32 cellular contexts compared by ENCODE assay signal in genomic region chr11:22082178-22082577, GRCh38.
"Had no signal": no experiment of that assay in that cellular context is flagged by ENCODE, and none has a peak within 500 bp of the region (broad histone marks: within the 10 kb centered on the region; RNA-seq: fewer than 3 reads in every experiment).

No MANE protein-coding gene starts in this region.

- H3K79me2 ChIP-seq: parathyroid adenoma had no signal

- H3K9me3 Mint-ChIP-seq: neural crest cell, type B pancreatic cell had no signal

- H3K4me1 ChIP-seq: parathyroid adenoma, spleen, suprapubic skin, testis, transverse colon, upper lobe of right lung, uterus had no signal

- H3K4me3 Mint-ChIP-seq: naive thymus-derived CD8-positive, alpha-beta T cell; natural killer cell treated with Interleukin-12 subunit alpha and Interleukin-12 subunit beta and Interleukin-15 and Interleukin-18, amount 100 ng/mL, for 72 hours; nephron progenitor cell; neural crest cell; stimulated activated memory B cell treated with anti-CD40 and anti-IgM and Interleukin-4, amounts not matched to agents 10 μg/mL and 1 μg/mL and 100 μg/mL, for 72 hours; stimulated activated naive CD8-positive, alpha-beta T cell treated with anti-CD3 and anti-CD28 coated beads, Interleukin-15, amount 100 ng/mL, for 72 hours; type B pancreatic cell had no signal

- H2AFZ ChIP-seq: parathyroid adenoma had no signal

- H3K27me3 Mint-ChIP-seq: natural killer cell treated with Interleukin-12 subunit alpha and Interleukin-12 subunit beta and Interleukin-15 and Interleukin-18, amount 100 ng/mL, for 72 hours; progenitor cell of endocrine pancreas; stimulated activated memory B cell treated with anti-CD40 and anti-IgM and Interleukin-4, amounts not matched to agents 10 μg/mL and 1 μg/mL and 100 μg/mL, for 72 hours; stimulated activated naive CD8-positive, alpha-beta T cell treated with anti-CD3 and anti-CD28 coated beads, Interleukin-15, amount 100 ng/mL, for 72 hours; type B pancreatic cell had no signal

- H3K36me3 ChIP-seq: neutrophil, spleen, suprapubic skin, tibial artery, transverse colon, upper lobe of right lung, uterus had no signal

- H3K9me3 ChIP-seq: neutrophil, psoas muscle, testis, tibial artery, transverse colon, upper lobe of right lung, uterus had no signal

- H3K27me3 ChIP-seq: neutrophil, spleen, suprapubic skin, testis, tibial artery, transverse colon, upper lobe of right lung, uterus had no signal

- H3K4me2 ChIP-seq: smooth muscle cell had no signal

- ATAC-seq: naive thymus-derived CD8-positive, alpha-beta T cell; natural killer cell treated with Interleukin-12 subunit alpha and Interleukin-12 subunit beta and Interleukin-15 and Interleukin-18, amount 100 ng/mL, for 72 hours; psoas muscle; right cardiac atrium; sciatic nerve; stimulated activated memory B cell treated with anti-CD40 and anti-IgM and Interleukin-4, amounts not matched to agents 10 μg/mL and 1 μg/mL and 100 μg/mL, for 72 hours; stimulated activated naive CD8-positive, alpha-beta T cell treated with anti-CD3 and anti-CD28 coated beads, Interleukin-15, amount 100 ng/mL, for 72 hours; stimulated activated naive CD8-positive, alpha-beta T cell treated with anti-CD3 and anti-CD28 coated beads, Interleukin-15, Interleukin-2, amounts not matched to agents 100 U/mL and 50 U/mL, for 24 hours; upper lobe of right lung had no signal

- H3K36me3 Mint-ChIP-seq: naive thymus-derived CD8-positive, alpha-beta T cell; natural killer cell treated with Interleukin-12 subunit alpha and Interleukin-12 subunit beta and Interleukin-15 and Interleukin-18, amount 100 ng/mL, for 72 hours; stimulated activated memory B cell treated with anti-CD40 and anti-IgM and Interleukin-4, amounts not matched to agents 10 μg/mL and 1 μg/mL and 100 μg/mL, for 72 hours; type B pancreatic cell had no signal

- H3K4me1 Mint-ChIP-seq: naive thymus-derived CD8-positive, alpha-beta T cell; nephron progenitor cell; neural crest cell; stimulated activated memory B cell treated with anti-CD40 and anti-IgM and Interleukin-4, amounts not matched to agents 10 μg/mL and 1 μg/mL and 100 μg/mL, for 72 hours; stimulated activated naive CD8-positive, alpha-beta T cell treated with anti-CD3 and anti-CD28 coated beads, Interleukin-15, amount 100 ng/mL, for 72 hours had no signal

- H3K9ac ChIP-seq: parathyroid adenoma had no signal

- H3K4me3 ChIP-seq: psoas muscle, skin epidermis, smooth muscle cell, spleen, suprapubic skin, testis, tibial artery, transverse colon, upper lobe of right lung, uterus had no signal

- H3K27ac Mint-ChIP-seq: naive thymus-derived CD8-positive, alpha-beta T cell; natural killer cell treated with Interleukin-12 subunit alpha and Interleukin-12 subunit beta and Interleukin-15 and Interleukin-18, amount 100 ng/mL, for 72 hours; nephron progenitor cell; progenitor cell of endocrine pancreas; stimulated activated memory B cell treated with anti-CD40 and anti-IgM and Interleukin-4, amounts not matched to agents 10 μg/mL and 1 μg/mL and 100 μg/mL, for 72 hours; stimulated activated naive CD8-positive, alpha-beta T cell treated with anti-CD3 and anti-CD28 coated beads, Interleukin-15, amount 100 ng/mL, for 72 hours; type B pancreatic cell had no signal

- H3K27ac ChIP-seq: neutrophil, parathyroid adenoma, psoas muscle, skin epidermis, spleen, suprapubic skin, testis, tibial artery, transverse colon, upper lobe of right lung, uterus had no signal

- DNase-seq: naive thymus-derived CD8-positive, alpha-beta T cell; nephron progenitor cell; nucleus accumbens; posterior cingulate gyrus; psoas muscle; right cardiac atrium; spleen; stimulated activated CD4-positive, alpha-beta T cell treated with anti-CD3 and anti-CD28 coated beads, Interleukin-12 subunit alpha, Interleukin-12 subunit beta, amount 100 ng/mL, for 4 hours; stimulated activated CD4-positive, alpha-beta T cell treated with anti-CD3 and anti-CD28 coated beads, Interleukin-1b, Interleukin-23, amount 100 ng/mL, for 48 hours; stimulated activated CD4-positive, alpha-beta T cell treated with anti-CD3 and anti-CD28 coated beads, Interleukin-4, amount 100 ng/mL, for 1 hour; stimulated activated CD4-positive, alpha-beta T cell treated with anti-CD3 and anti-CD28 coated beads, Interleukin-4, amount 100 ng/mL, for 4 hours; stimulated activated CD8-positive, alpha-beta memory T cell treated with anti-CD3 and anti-CD28 coated beads, Interleukin-4, amount 100 ng/mL, for 48 hours; stimulated activated naive CD4-positive, alpha-beta T cell; stimulated activated naive CD8-positive, alpha-beta T cell treated with anti-CD3 and anti-CD28 coated beads, Interleukin-15, amount 100 ng/mL, for 72 hours; stimulated activated naive CD8-positive, alpha-beta T cell treated with anti-CD3 and anti-CD28 coated beads, Interleukin-15, Interleukin-2, amounts not matched to agents 100 U/mL and 50 U/mL, for 24 hours; substantia nigra; testis; tibial artery; transverse colon; upper lobe of right lung; uterus had no signal
